12 cellular contexts compared by ENCODE assay signal in genomic region chr7:157996359-157997079, GRCh38.
"Had no signal": no experiment of that assay in that cellular context is flagged by ENCODE, and none has a peak within 500 bp of the region (broad histone marks: within the 10 kb centered on the region; RNA-seq: fewer than 3 reads in every experiment).

No MANE protein-coding gene starts in this region.

- H3K4me3 Mint-ChIP-seq: activated CD8-positive, alpha-beta memory T cell treated with anti-CD3 and anti-CD28 coated beads, Interleukin-2, amount 10 ng/mL, durations not matched to agents 7 days and 5 days; activated naive CD8-positive, alpha-beta T cell treated with anti-CD3 and anti-CD28 coated beads for 36 hours; activated T-cell treated with anti-CD3 and anti-CD28 coated beads, Interleukin-2, amount 50 U/mL, for 4 hours had no signal

- H3K27me3 ChIP-seq: esophagus muscularis mucosa, upper lobe of left lung had no signal

- H3K36me3 Mint-ChIP-seq: activated CD8-positive, alpha-beta memory T cell treated with anti-CD3 and anti-CD28 coated beads, Interleukin-2, amount 10 ng/mL, durations not matched to agents 7 days and 5 days; activated naive CD8-positive, alpha-beta T cell treated with anti-CD3 and anti-CD28 coated beads for 36 hours; naive B cell had no signal

- H3K36me3 ChIP-seq: esophagus muscularis mucosa, suprapubic skin, upper lobe of left lung had no signal

- H3K27ac ChIP-seq: esophagus muscularis mucosa, suprapubic skin, upper lobe of left lung had no signal

- H3K4me3 ChIP-seq: esophagus muscularis mucosa, suprapubic skin, upper lobe of left lung had no signal

- H3K4me1 ChIP-seq: esophagus muscularis mucosa, upper lobe of left lung had no signal

- H3K27me3 Mint-ChIP-seq: activated CD8-positive, alpha-beta memory T cell treated with anti-CD3 and anti-CD28 coated beads, Interleukin-2, amount 10 ng/mL, durations not matched to agents 7 days and 5 days; activated naive CD8-positive, alpha-beta T cell treated with anti-CD3 and anti-CD28 coated beads for 36 hours; naive B cell had no signal

- H3K9me3 ChIP-seq: suprapubic skin had no signal

- DNase-seq: activated CD8-positive, alpha-beta memory T cell treated with anti-CD3 and anti-CD28 coated beads, Interleukin-2, amount 10 ng/mL, durations not matched to agents 7 days and 5 days; activated naive CD8-positive, alpha-beta T cell treated with anti-CD3 and anti-CD28 coated beads for 36 hours; activated T-cell treated with anti-CD3 and anti-CD28 coated beads, Interleukin-2, amount 50 U/mL, for 4 hours; left colon; naive B cell; stimulated activated CD4-positive, alpha-beta T cell treated with anti-CD3 and anti-CD28 coated beads, Interleukin-4, amount 100 ng/mL, for 1 hour; stimulated activated CD8-positive, alpha-beta memory T cell treated with anti-CD3 and anti-CD28 coated beads, Interleukin-4, amount 100 ng/mL, for 48 hours; stimulated activated naive CD8-positive, alpha-beta T cell treated with anti-CD3 and anti-CD28 coated beads, Interleukin-15, Interleukin-2, amounts not matched to agents 100 U/mL and 50 U/mL, for 24 hours; upper lobe of left lung had no signal

- H3K9me3 Mint-ChIP-seq: activated naive CD8-positive, alpha-beta T cell treated with anti-CD3 and anti-CD28 coated beads for 36 hours; activated T-cell treated with anti-CD3 and anti-CD28 coated beads, Interleukin-2, amount 50 U/mL, for 4 hours had no signal

- H3K4me1 Mint-ChIP-seq: activated CD8-positive, alpha-beta memory T cell treated with anti-CD3 and anti-CD28 coated beads, Interleukin-2, amount 10 ng/mL, durations not matched to agents 7 days and 5 days; activated naive CD8-positive, alpha-beta T cell treated with anti-CD3 and anti-CD28 coated beads for 36 hours; naive B cell had no signal

- H3K27ac Mint-ChIP-seq: activated CD8-positive, alpha-beta memory T cell treated with anti-CD3 and anti-CD28 coated beads, Interleukin-2, amount 10 ng/mL, durations not matched to agents 7 days and 5 days; activated naive CD8-positive, alpha-beta T cell treated with anti-CD3 and anti-CD28 coated beads for 36 hours; progenitor cell of endocrine pancreas had no signal
